In genomic region chr1:173117108-173117633, GRCh38 we compare ENCODE assay signal across 16 cellular contexts.
"Had no signal": no experiment of that assay in that cellular context is flagged by ENCODE, and none has a peak within 500 bp of the region (broad histone marks: within the 10 kb centered on the region; RNA-seq: fewer than 3 reads in every experiment).

No MANE protein-coding gene starts in this region.

- ATAC-seq: activated CD8-positive, alpha-beta T cell treated with anti-CD3 and anti-CD28 coated beads for 36 hours; activated naive CD4-positive, alpha-beta T cell treated with anti-CD3 and anti-CD28 coated beads, Interleukin-2, amount 50 U/mL, for 72 hours; T-helper 17 cell had no signal

- FAIRE-seq: colon, keratinocyte, urothelium cell line had no signal

- DNase-seq: activated CD4-positive, alpha-beta T cell treated with anti-CD3 and anti-CD28 coated beads for 4 hours; activated CD8-positive, alpha-beta memory T cell treated with anti-CD3 and anti-CD28 coated beads, Interleukin-2, amount 50 U/mL, for 4 hours; activated CD8-positive, alpha-beta T cell treated with anti-CD3 and anti-CD28 coated beads for 36 hours; activated gamma-delta T cell; activated T-cell treated with anti-CD3 and anti-CD28 coated beads, Interleukin-2, amount 50 U/mL, for 48 hours; caudate nucleus; hippocampal formation; sigmoid colon; stimulated activated CD4-positive, alpha-beta T cell treated with anti-CD3 and anti-CD28 coated beads, Interleukin-1b, Interleukin-23, amount 100 ng/mL, for 48 hours; T-helper 17 cell; thyroid gland had no signal

- H3K4me1 Mint-ChIP-seq: T-helper 17 cell had no signal

- H3K36me3 Mint-ChIP-seq: activated naive CD4-positive, alpha-beta T cell treated with anti-CD3 and anti-CD28 coated beads, Interleukin-2, amount 50 U/mL, for 72 hours had no signal

- H3K27me3 Mint-ChIP-seq: activated CD8-positive, alpha-beta T cell treated with anti-CD3 and anti-CD28 coated beads for 36 hours; T-helper 17 cell had no signal

- H3K4me3 Mint-ChIP-seq: activated CD8-positive, alpha-beta T cell treated with anti-CD3 and anti-CD28 coated beads for 36 hours; nephron; T-helper 17 cell had no signal

- H3K9me3 Mint-ChIP-seq: activated CD8-positive, alpha-beta T cell treated with anti-CD3 and anti-CD28 coated beads for 36 hours; activated naive CD4-positive, alpha-beta T cell treated with anti-CD3 and anti-CD28 coated beads, Interleukin-2, amount 50 U/mL, for 72 hours; nephron had no signal

- H3K27ac Mint-ChIP-seq: activated CD8-positive, alpha-beta T cell treated with anti-CD3 and anti-CD28 coated beads for 36 hours; activated naive CD4-positive, alpha-beta T cell treated with anti-CD3 and anti-CD28 coated beads, Interleukin-2, amount 50 U/mL, for 72 hours; nephron; T-helper 17 cell had no signal
